In the genomic region with DNA sequence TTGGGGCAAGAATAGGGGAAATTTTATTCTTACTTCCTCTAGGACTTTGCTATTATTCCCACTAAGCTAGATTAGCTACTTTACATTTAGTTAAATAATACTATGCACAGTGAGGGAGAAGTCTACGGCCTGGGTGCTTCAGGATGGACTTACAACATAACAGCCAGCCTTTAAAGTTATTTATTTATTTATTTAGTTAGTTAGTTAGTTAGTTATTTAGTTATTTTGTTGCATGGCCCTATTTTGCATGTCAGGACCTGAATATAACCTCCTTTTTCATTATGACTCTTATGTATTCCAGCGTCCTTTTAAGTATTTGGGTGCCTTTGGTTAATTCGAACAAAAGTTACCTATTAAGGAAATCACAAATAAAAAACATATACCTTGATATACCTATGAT, we compare ENCODE assay signal across 8 cellular contexts.
"Had no signal": no experiment of that assay in that cellular context is flagged by ENCODE, and none has a peak within 500 bp of the region (broad histone marks: within the 10 kb centered on the region; RNA-seq: fewer than 3 reads in every experiment).

No MANE protein-coding gene starts in this region.

- H3K4me3 ChIP-seq: GM23338 had no signal

- DNase-seq: H9, HCEC 1CT, KBM-7 had no signal

- ATAC-seq: GM23338, HepG2 had no signal

- H3K9me3 Mint-ChIP-seq: H9 had no signal

- H3K4me1 Mint-ChIP-seq: GM23338, H9, IgD-negative memory B cell had no signal

- H3K27ac Mint-ChIP-seq: GM23338, H9, IgD-negative memory B cell had no signal

- H3K4me2 ChIP-seq: GM23338, KMS-11 had no signal

- H3K36me3 Mint-ChIP-seq: IgD-negative memory B cell had no signal

- H3K27me3 Mint-ChIP-seq: IgD-negative memory B cell had no signal

- H3K4me3 Mint-ChIP-seq: GM23338, H9, IgD-negative memory B cell had no signal

- H3K9ac ChIP-seq: KMS-11 had no signal

- H3K27ac ChIP-seq: HL-60, KMS-11 had no signal

- H2AFZ ChIP-seq: GM23338 had no signal
